Comparison of ENCODE assay signal across 1 cellular context in the genomic region with DNA sequence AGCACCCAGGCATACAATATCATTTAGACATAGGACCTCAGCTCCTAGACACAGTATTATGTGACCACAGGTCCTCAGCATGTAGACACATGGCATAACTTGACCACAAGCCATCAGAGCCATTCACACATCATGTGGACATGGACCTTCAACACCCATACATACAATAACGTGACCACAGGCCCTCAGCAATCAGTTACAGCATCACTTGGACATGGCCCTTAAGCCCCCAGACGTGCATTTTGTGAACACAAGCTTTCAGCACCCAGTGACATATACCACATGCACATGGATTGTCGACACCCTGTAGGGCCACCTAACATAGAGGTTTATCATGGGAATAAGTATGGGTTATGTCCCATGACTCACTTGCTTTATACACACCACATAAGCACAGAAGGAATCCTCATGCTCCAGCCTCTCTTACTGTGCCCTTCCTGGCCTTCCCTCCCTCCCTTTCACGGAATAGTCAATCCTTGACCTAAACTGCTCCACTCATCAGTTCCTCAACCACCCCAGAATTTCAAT.
TF ChIP-seq lines count a peak whose summit lies in the region.

No MANE protein-coding gene starts in this region.

TF ChIP-seq in WTC11, 78 proteins besides CTCF, POLR2A, EP300 and RAD21 (continued from another document):
- TF ChIP-seq, protein P1, sequence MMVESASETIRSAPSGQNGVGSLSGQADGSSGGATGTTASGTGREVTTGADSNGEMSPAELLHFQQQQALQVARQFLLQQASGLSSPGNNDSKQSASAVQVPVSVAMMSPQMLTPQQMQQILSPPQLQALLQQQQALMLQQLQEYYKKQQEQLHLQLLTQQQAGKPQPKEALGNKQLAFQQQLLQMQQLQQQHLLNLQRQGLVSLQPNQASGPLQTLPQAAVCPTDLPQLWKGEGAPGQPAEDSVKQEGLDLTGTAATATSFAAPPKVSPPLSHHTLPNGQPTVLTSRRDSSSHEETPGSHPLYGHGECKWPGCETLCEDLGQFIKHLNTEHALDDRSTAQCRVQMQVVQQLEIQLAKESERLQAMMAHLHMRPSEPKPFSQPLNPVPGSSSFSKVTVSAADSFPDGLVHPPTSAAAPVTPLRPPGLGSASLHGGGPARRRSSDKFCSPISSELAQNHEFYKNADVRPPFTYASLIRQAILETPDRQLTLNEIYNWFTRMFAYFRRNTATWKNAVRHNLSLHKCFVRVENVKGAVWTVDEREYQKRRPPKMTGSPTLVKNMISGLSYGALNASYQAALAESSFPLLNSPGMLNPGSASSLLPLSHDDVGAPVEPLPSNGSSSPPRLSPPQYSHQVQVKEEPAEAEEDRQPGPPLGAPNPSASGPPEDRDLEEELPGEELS (CRISPR knock-in tag; IDR thresholded peaks at IDR 0.05) = no peak
- no peak for TF ChIP-seq ZNF232 (CRISPR knock-in tag; IDR thresholded peaks at IDR 0.05)
- TF ChIP-seq, protein P2, sequence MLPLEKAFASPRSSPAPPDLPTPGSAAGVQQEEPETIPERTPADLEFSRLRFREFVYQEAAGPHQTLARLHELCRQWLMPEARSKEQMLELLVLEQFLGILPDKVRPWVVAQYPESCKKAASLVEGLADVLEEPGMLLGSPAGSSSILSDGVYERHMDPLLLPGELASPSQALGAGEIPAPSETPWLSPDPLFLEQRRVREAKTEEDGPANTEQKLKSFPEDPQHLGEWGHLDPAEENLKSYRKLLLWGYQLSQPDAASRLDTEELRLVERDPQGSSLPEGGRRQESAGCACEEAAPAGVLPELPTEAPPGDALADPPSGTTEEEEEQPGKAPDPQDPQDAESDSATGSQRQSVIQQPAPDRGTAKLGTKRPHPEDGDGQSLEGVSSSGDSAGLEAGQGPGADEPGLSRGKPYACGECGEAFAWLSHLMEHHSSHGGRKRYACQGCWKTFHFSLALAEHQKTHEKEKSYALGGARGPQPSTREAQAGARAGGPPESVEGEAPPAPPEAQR (CRISPR knock-in tag; IDR thresholded peaks at IDR 0.05) = no peak
- TF ChIP-seq, protein P3, sequence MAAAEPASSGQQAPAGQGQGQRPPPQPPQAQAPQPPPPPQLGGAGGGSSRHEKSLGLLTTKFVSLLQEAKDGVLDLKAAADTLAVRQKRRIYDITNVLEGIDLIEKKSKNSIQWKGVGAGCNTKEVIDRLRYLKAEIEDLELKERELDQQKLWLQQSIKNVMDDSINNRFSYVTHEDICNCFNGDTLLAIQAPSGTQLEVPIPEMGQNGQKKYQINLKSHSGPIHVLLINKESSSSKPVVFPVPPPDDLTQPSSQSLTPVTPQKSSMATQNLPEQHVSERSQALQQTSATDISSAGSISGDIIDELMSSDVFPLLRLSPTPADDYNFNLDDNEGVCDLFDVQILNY (CRISPR knock-in tag; IDR thresholded peaks at IDR 0.05) = no peak
- TF ChIP-seq, protein P4, sequence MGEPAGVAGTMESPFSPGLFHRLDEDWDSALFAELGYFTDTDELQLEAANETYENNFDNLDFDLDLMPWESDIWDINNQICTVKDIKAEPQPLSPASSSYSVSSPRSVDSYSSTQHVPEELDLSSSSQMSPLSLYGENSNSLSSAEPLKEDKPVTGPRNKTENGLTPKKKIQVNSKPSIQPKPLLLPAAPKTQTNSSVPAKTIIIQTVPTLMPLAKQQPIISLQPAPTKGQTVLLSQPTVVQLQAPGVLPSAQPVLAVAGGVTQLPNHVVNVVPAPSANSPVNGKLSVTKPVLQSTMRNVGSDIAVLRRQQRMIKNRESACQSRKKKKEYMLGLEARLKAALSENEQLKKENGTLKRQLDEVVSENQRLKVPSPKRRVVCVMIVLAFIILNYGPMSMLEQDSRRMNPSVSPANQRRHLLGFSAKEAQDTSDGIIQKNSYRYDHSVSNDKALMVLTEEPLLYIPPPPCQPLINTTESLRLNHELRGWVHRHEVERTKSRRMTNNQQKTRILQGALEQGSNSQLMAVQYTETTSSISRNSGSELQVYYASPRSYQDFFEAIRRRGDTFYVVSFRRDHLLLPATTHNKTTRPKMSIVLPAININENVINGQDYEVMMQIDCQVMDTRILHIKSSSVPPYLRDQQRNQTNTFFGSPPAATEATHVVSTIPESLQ (CRISPR knock-in tag; IDR thresholded peaks at IDR 0.05) = no peak
- TF ChIP-seq CBFB (CRISPR knock-in tag; IDR thresholded peaks at IDR 0.05; ENCODE audit: low read depth) = no peak
- TF ChIP-seq MYBL2 (CRISPR knock-in tag; IDR thresholded peaks at IDR 0.05) = no peak
- TF ChIP-seq PRRX2 (CRISPR knock-in tag; IDR thresholded peaks at IDR 0.05) = no peak
